In genomic region chr3:196288141-196288460, GRCh38 we compare ENCODE assay signal across 8 cellular contexts. TPM values are rescaled to one million over a fixed set of nuclear protein-coding genes. Genes with fewer than 3 reads are reported as not detected.
DNase-seq lines count a peak whose midpoint lies in the region; ATAC-seq and TF ChIP-seq lines count a peak whose summit lies in the region.

No MANE protein-coding gene starts in this region.

- POLR2A ChIA-PET in A673 (lab: Charles Lee; ENCODE audit: low non-redundant PET) = no interaction called here

- H3K4me3 ChIP-seq in A673 (ENCODE audit: low read depth, low read length, poor library complexity, severe bottlenecking) = peak overlapping the region; percentile 89
- peak overlapping the region; percentile 61 to 83 (median 74) for H3K4me3 ChIP-seq in Peyer's patch
- H3K4me3 ChIP-seq in esophagus (ENCODE audit: low read depth in 1 of 2, low read length in 2 of 2) = peak overlapping the region; percentile 86 to 99

- intact Hi-C loops in A673 (cut with micrococcal nuclease; ENCODE audit: unreplicated experiment) = no loop called here

- 1% methylated on average over 17 of the region's 17 CpGs for WGBS in esophagus, 2 donors

- H3K27me3 ChIP-seq in A673 (replicated peaks; ENCODE audit: insufficient read depth, low read depth, low read length, poor library complexity) = no peaks in the 10 kb centered on the region
- no peaks in the 10 kb centered on the region for H3K27me3 ChIP-seq in Peyer's patch
- no peaks in the 10 kb centered on the region for H3K27me3 ChIP-seq in esophagus (ENCODE audit: control insufficient read depth in 1 of 2, insufficient read depth in 2 of 2, low read length in 2 of 2)

- H3K9me3 ChIP-seq in A673 (ENCODE audit: low read depth, low read length, poor library complexity, severe bottlenecking) (no peaks in the 10 kb centered on the region), Peyer's patch (no peaks in the 10 kb centered on the region), esophagus (ENCODE audit: control insufficient read depth in 2 of 2, insufficient read depth in 1 of 2, low read depth in 1 of 2, low read length in 1 of 2) (no peaks in the 10 kb centered on the region)

- TF ChIP-seq CTCF in A673 (conservative IDR thresholded peaks at IDR 0.05; ENCODE audit: low read depth, low read length) (no peak), Peyer's patch (IDR thresholded peaks at IDR 0.05) (no peak), omental fat pad (IDR thresholded peaks at IDR 0.05) (no peak)

- H3K4me1 ChIP-seq in A673 (ENCODE audit: insufficient read depth, low read length, poor library complexity, severe bottlenecking) (no peaks in the 10 kb centered on the region), Peyer's patch (peaks cover 0 to 28% (median 2%) of the 10 kb centered on the region in 4 donors), esophagus (ENCODE audit: control insufficient read depth in 2 of 2, insufficient read depth in 2 of 2, low read length in 1 of 2) (peaks cover 0 to 3% of the 10 kb centered on the region in 2 donors)

- TF ChIP-seq POLR2A in Peyer's patch (IDR thresholded peaks at IDR 0.05) = no peak

- DNase-seq in A673 (ENCODE audit: low spot score) (peak; percentile 71), Peyer's patch (no peak), omental fat pad (ENCODE audit: low spot score) (no peak)
- no peak for DNase-seq in activated CD4-positive, alpha-beta T cell treated with anti-CD3 and anti-CD28 coated beads for 1 hour

- no TSS peak for BruUV-seq in A673 (replicated peaks; lab: Mats Ljungman, UMichigan)

- CTCF ChIA-PET in A673 (lab: Charles Lee) = no interaction called here

- H3K27ac ChIP-seq in A673 (ENCODE audit: low read depth, low read length, poor library complexity, severe bottlenecking) (peak overlapping the region; percentile 92), Peyer's patch (peak overlapping the region; percentile 89 to 92 (median 90)), esophagus (ENCODE audit: low read depth in 2 of 2, low read length in 1 of 2) (peak overlapping the region; percentile 86 to 99)

- ATAC-seq in GM19438 (IDR thresholded peaks at IDR 0.05; ENCODE audit: low read depth, unreplicated experiment) = peak; percentile 27
- peak; percentile 31 for ATAC-seq in omental fat pad (ENCODE audit: low FRiP score)
- ATAC-seq in GM21360 (IDR thresholded peaks at IDR 0.05; ENCODE audit: unreplicated experiment) = no peak
- ATAC-seq in HG02973 (IDR thresholded peaks at IDR 0.05; ENCODE audit: unreplicated experiment) = no peak

- H3K36me3 ChIP-seq in A673 (ENCODE audit: insufficient read depth, low read length, poor library complexity, severe bottlenecking) = no peaks in the 10 kb centered on the region
- H3K36me3 ChIP-seq in Peyer's patch = no peaks in the 10 kb centered on the region
- H3K36me3 ChIP-seq in esophagus (ENCODE audit: control insufficient read depth in 2 of 2, insufficient read depth in 2 of 2, low read length in 1 of 2) = no peaks in the 10 kb centered on the region

RNA-seq across cellular contexts. Expression of gene PCYT1A, which starts 0.6 kb away (rescaled TPM):
- total RNA-seq in A673 (2021) (62.3 and 63.2 TPM in 2 replicates), Peyer's patch (100 to 1,000 TPM; 168 to 211 (median 177) TPM), omental fat pad (100 to 1,000 TPM in 1 of 4 donors, 10 to 100 TPM in 3; 68.1 to 120 (median 90.9) TPM)
- polyA plus RNA-seq in esophagus = 10 to 100 TPM; 16.9 to 33.0 TPM

RNA-seq across cellular contexts. Expression of gene DYNLT2B, which starts 29.9 kb away (rescaled TPM):
- total RNA-seq in A673 (2021) (23.3 and 24.6 TPM in 2 replicates), Peyer's patch (1 to 10 TPM in 2 of 4 donors, not detected in 2; 2.3 to 6.0 TPM), omental fat pad (1 to 10 TPM in 3 of 4 donors, not detected in 1; 3.8 to 6.6 (median 4.6) TPM)
- 10 to 100 TPM; 13.9 to 23.3 TPM for polyA plus RNA-seq in esophagus

RNA-seq across cellular contexts. Expression of gene TM4SF19, which starts 50.1 kb away (rescaled TPM):
- total RNA-seq in A673 (2021) = not detected in 2 replicates
- total RNA-seq in Peyer's patch = not detected
- 1 to 10 TPM; 1.3 to 2.2 TPM for polyA plus RNA-seq in esophagus
- total RNA-seq in omental fat pad = 10 to 100 TPM in 1 of 4 donors, 1 to 10 TPM in 1, not detected in 2; 2.3 to 56.1 TPM

Comparison
In these comparisons a context has a peak if more than half of its experiments do, and no peak if none do; other contexts are left out.
1. ATAC-seq: peak in GM19438 (single experiment) and omental fat pad (single experiment); none in GM21360 (single experiment) and HG02973 (single experiment).
2. Peak in every context shown above with its lines, with median percentiles within 50 percentile points of each other: H3K27ac ChIP-seq and H3K4me3 ChIP-seq.